Comparison of ENCODE assay signal across 11 cellular contexts in the genomic region with DNA sequence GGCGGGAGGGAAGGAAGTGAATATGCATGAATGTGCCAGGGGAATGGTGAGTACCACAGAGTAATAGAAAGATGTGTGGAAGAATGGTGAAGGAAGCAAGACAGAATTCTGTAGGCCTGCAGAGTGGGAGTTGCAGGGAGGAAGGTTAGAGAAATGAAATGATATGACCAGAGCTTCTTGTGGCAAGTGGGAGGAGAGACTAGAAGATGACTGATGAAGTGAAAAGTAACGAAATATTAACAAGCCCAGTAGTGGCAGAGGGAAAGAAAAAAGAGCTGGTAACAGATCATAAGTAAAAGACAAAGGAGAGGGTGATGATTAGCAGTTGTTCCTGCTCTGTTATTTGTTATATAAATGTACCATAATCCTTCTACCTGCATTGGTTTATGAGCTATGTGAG. TPM values are rescaled to one million over a fixed set of nuclear protein-coding genes. Genes with fewer than 3 reads are reported as not detected.
DNase-seq lines count a peak whose midpoint lies in the region; ATAC-seq and TF ChIP-seq lines count a peak whose summit lies in the region.
"Had no signal": no experiment of that assay in that cellular context is flagged by ENCODE, and none has a peak within 500 bp of the region (broad histone marks: within the 10 kb centered on the region; RNA-seq: fewer than 3 reads in every experiment).

No MANE protein-coding gene starts in this region.

- H3K27me3 Mint-ChIP-seq in IgD-negative memory B cell, result peaks cover 2% of the 10 kb centered on the region
- H3K27me3 Mint-ChIP-seq in activated naive CD8-positive, alpha-beta T cell treated with anti-CD3 and anti-CD28 coated beads, Interleukin-2, amount 10 ng/mL, durations not matched to agents 7 days and 5 days, result no peaks in the 10 kb centered on the region
- H3K27me3 Mint-ChIP-seq in natural killer cell treated with Interleukin-12 subunit alpha and Interleukin-12 subunit beta and Interleukin-15 and Interleukin-18, amount 100 ng/mL, for 72 hours, result peaks cover 6 to 14% of the 10 kb centered on the region in 2 donors

- H3K4me3 Mint-ChIP-seq in IgD-negative memory B cell, result peak overlapping the region; percentile 89 to 97 (median 92)
- H3K4me3 Mint-ChIP-seq in activated naive CD8-positive, alpha-beta T cell treated with anti-CD3 and anti-CD28 coated beads, Interleukin-2, amount 10 ng/mL, durations not matched to agents 7 days and 5 days, result peak overlapping the region; percentile 93
- H3K4me3 Mint-ChIP-seq in natural killer cell treated with Interleukin-12 subunit alpha and Interleukin-12 subunit beta and Interleukin-15 and Interleukin-18, amount 100 ng/mL, for 72 hours, result peak overlapping the region; percentile 91

- H3K4me3 ChIP-seq in DOHH2 (ENCODE audit: low read length), result peak overlapping the region; percentile 79
- H3K4me3 ChIP-seq in A673 (ENCODE audit: low read depth, low read length, poor library complexity, severe bottlenecking), result no peak overlapping the region

- no peak for ATAC-seq in activated naive CD8-positive, alpha-beta T cell treated with anti-CD3 and anti-CD28 coated beads, Interleukin-2, amount 10 ng/mL, durations not matched to agents 7 days and 5 days (ENCODE audit: low read depth)
- ATAC-seq in natural killer cell treated with Interleukin-12 subunit alpha and Interleukin-12 subunit beta and Interleukin-15 and Interleukin-18, amount 100 ng/mL, for 72 hours, result no peak

- no peaks in the 10 kb centered on the region for H3K27me3 ChIP-seq in DOHH2 (ENCODE audit: control insufficient read depth, low read length)
- H3K27me3 ChIP-seq in A673 (replicated peaks; ENCODE audit: insufficient read depth, low read depth, low read length, poor library complexity), result no peaks in the 10 kb centered on the region

- intact Hi-C loops in A673 (cut with micrococcal nuclease; ENCODE audit: unreplicated experiment), result no loop called here

- BruUV-seq in A673 (replicated peaks; lab: Mats Ljungman, UMichigan), result no TSS peak

- peaks cover 52% of the 10 kb centered on the region for H3K4me1 ChIP-seq in DOHH2 (ENCODE audit: control insufficient read depth, low read length)
- H3K4me1 ChIP-seq in A673 (ENCODE audit: insufficient read depth, low read length, poor library complexity, severe bottlenecking), result peaks cover 12% of the 10 kb centered on the region

- H3K9me3 ChIP-seq in DOHH2 (ENCODE audit: control insufficient read depth, insufficient read depth, low read length) (no peaks in the 10 kb centered on the region), A673 (ENCODE audit: low read depth, low read length, poor library complexity, severe bottlenecking) (no peaks in the 10 kb centered on the region)
- H3K9me3 ChIP-seq: Caco-2 had no signal

- H3K9me3 Mint-ChIP-seq in IgD-negative memory B cell, result no peaks in the 10 kb centered on the region
- H3K9me3 Mint-ChIP-seq in activated naive CD8-positive, alpha-beta T cell treated with anti-CD3 and anti-CD28 coated beads, Interleukin-2, amount 10 ng/mL, durations not matched to agents 7 days and 5 days, result no peaks in the 10 kb centered on the region
- no peaks in the 10 kb centered on the region for H3K9me3 Mint-ChIP-seq in natural killer cell treated with Interleukin-12 subunit alpha and Interleukin-12 subunit beta and Interleukin-15 and Interleukin-18, amount 100 ng/mL, for 72 hours

- TF ChIP-seq CTCF in DOHH2 (IDR thresholded peaks at IDR 0.05; ENCODE audit: low read depth, low read length, poor library complexity, severe bottlenecking) (no peak), A673 (conservative IDR thresholded peaks at IDR 0.05; ENCODE audit: low read depth, low read length) (no peak)

- H3F3A ChIP-seq in DOHH2 (ENCODE audit: control insufficient read depth, insufficient read depth), result peaks cover 26% of the 10 kb centered on the region

- CTCF ChIA-PET in A673 (lab: Charles Lee), result no interaction called here

- H4K20me1 ChIP-seq in DOHH2 (ENCODE audit: control insufficient read depth, insufficient read depth, low read depth, low read length), result no peaks in the 10 kb centered on the region

- H3K9me2 ChIP-seq in DOHH2 (replicated peaks; ENCODE audit: control insufficient read depth, low read length), result no peaks in the 10 kb centered on the region

- H3K36me3 Mint-ChIP-seq in IgD-negative memory B cell, result no peaks in the 10 kb centered on the region
- H3K36me3 Mint-ChIP-seq in activated naive CD8-positive, alpha-beta T cell treated with anti-CD3 and anti-CD28 coated beads, Interleukin-2, amount 10 ng/mL, durations not matched to agents 7 days and 5 days, result no peaks in the 10 kb centered on the region
- no peaks in the 10 kb centered on the region for H3K36me3 Mint-ChIP-seq in natural killer cell treated with Interleukin-12 subunit alpha and Interleukin-12 subunit beta and Interleukin-15 and Interleukin-18, amount 100 ng/mL, for 72 hours

- H3K27ac ChIP-seq in DOHH2 (ENCODE audit: low read depth, low read length) (peak overlapping the region; percentile 70; the same call in 1 of the 2 replicates), A673 (ENCODE audit: low read depth, low read length, poor library complexity, severe bottlenecking) (no peak overlapping the region)

- peaks cover 42% of the 10 kb centered on the region for H3K79me2 ChIP-seq in DOHH2 (ENCODE audit: control insufficient read depth, low read length)

- POLR2A ChIA-PET in activated naive CD8-positive, alpha-beta T cell treated with anti-CD3 and anti-CD28 coated beads, Interleukin-2, amount 10 ng/mL, durations not matched to agents 7 days and 5 days (lab: Charles Lee), result interaction anchor here (0.6 kb wide), 1 partner anchor 12 kb away, joined by 6 read pairs; no protein-coding TSS in a partner anchor
- POLR2A ChIA-PET in A673 (lab: Charles Lee; ENCODE audit: low non-redundant PET), result no interaction called here

- no peak for DNase-seq in activated naive CD8-positive, alpha-beta T cell treated with anti-CD3 and anti-CD28 coated beads, Interleukin-2, amount 10 ng/mL, durations not matched to agents 7 days and 5 days
- DNase-seq in natural killer cell treated with Interleukin-12 subunit alpha and Interleukin-12 subunit beta and Interleukin-15 and Interleukin-18, amount 100 ng/mL, for 72 hours (ENCODE audit: low spot score), result no peak
- DNase-seq in A673 (ENCODE audit: low spot score) (no peak), cerebellar nuclear complex (lab: John Stamatoyannopoulos, UW) (no peak), AG08395 (ENCODE audit: low spot score) (no peak)
- DNase-seq: activated CD4-positive, alpha-beta T cell treated with anti-CD3 and anti-CD28 coated beads, Interleukin-2, amount 50 U/mL, for 4 hours; Caco-2; effector CD4-positive, alpha-beta T cell; kidney had no signal

- peak overlapping the region; percentile 96 for H3K4me2 ChIP-seq in DOHH2 (ENCODE audit: low read length)

- H3K27ac Mint-ChIP-seq in IgD-negative memory B cell, result peak overlapping the region in 2 of 3 donors; percentile 84 to 92
- H3K27ac Mint-ChIP-seq in activated naive CD8-positive, alpha-beta T cell treated with anti-CD3 and anti-CD28 coated beads, Interleukin-2, amount 10 ng/mL, durations not matched to agents 7 days and 5 days, result peak overlapping the region; percentile 94
- H3K27ac Mint-ChIP-seq in natural killer cell treated with Interleukin-12 subunit alpha and Interleukin-12 subunit beta and Interleukin-15 and Interleukin-18, amount 100 ng/mL, for 72 hours, result peak overlapping the region; percentile 84 to 92

- peaks cover 41 to 48% (median 48%) of the 10 kb centered on the region in 3 donors for H3K4me1 Mint-ChIP-seq in IgD-negative memory B cell
- H3K4me1 Mint-ChIP-seq in activated naive CD8-positive, alpha-beta T cell treated with anti-CD3 and anti-CD28 coated beads, Interleukin-2, amount 10 ng/mL, durations not matched to agents 7 days and 5 days, result peaks cover 39% of the 10 kb centered on the region
- H3K4me1 Mint-ChIP-seq in natural killer cell treated with Interleukin-12 subunit alpha and Interleukin-12 subunit beta and Interleukin-15 and Interleukin-18, amount 100 ng/mL, for 72 hours (ENCODE audit: low read depth in 2 of 2), result peaks cover 26 to 40% of the 10 kb centered on the region in 2 donors

- H3K36me3 ChIP-seq in DOHH2 (ENCODE audit: control insufficient read depth, low read length) (peaks cover 8% of the 10 kb centered on the region; the same call in 1 of the 2 replicates), A673 (ENCODE audit: insufficient read depth, low read length, poor library complexity, severe bottlenecking) (no peaks in the 10 kb centered on the region)

RNA-seq across cellular contexts. Expression of gene ALKBH8, which starts 1.0 kb away (rescaled TPM):
- 11.5 TPM for polyA plus RNA-seq in IgD-negative memory B cell
- total RNA-seq in activated naive CD8-positive, alpha-beta T cell treated with anti-CD3 and anti-CD28 coated beads, Interleukin-2, amount 10 ng/mL, durations not matched to agents 7 days and 5 days, result 10 to 100 TPM; 10.5 to 12.6 TPM
- 1 to 10 TPM; 8.5 to 9.3 TPM for total RNA-seq in natural killer cell treated with Interleukin-12 subunit alpha and Interleukin-12 subunit beta and Interleukin-15 and Interleukin-18, amount 100 ng/mL, for 72 hours
- total RNA-seq in A673 (2021), result 13.6 and 17.0 TPM in 2 replicates

RNA-seq across cellular contexts. Expression of gene ELMOD1, which starts 24.4 kb away (rescaled TPM):
- not detected for polyA plus RNA-seq in IgD-negative memory B cell
- total RNA-seq in activated naive CD8-positive, alpha-beta T cell treated with anti-CD3 and anti-CD28 coated beads, Interleukin-2, amount 10 ng/mL, durations not matched to agents 7 days and 5 days, result not detected
- not detected for total RNA-seq in natural killer cell treated with Interleukin-12 subunit alpha and Interleukin-12 subunit beta and Interleukin-15 and Interleukin-18, amount 100 ng/mL, for 72 hours
- total RNA-seq in A673 (2021), result not detected in 2 replicates
- total RNA-seq: Caco-2 had no signal
